Comparison of ENCODE assay signal across 1 cellular context in genomic region chr7:4957847-4958476, GRCh38.
TF ChIP-seq lines count a peak whose summit lies in the region.

No MANE protein-coding gene starts in this region.

TF ChIP-seq in GM23338, 12 proteins besides CTCF, POLR2A, EP300 and RAD21 (continued from another document):
- TF ChIP-seq ZNF462 (CRISPR knock-in tag; IDR thresholded peaks at IDR 0.05) (no peak), JUNB (IDR thresholded peaks at IDR 0.05; ENCODE audit: unreplicated experiment) (no peak), EZH2phosphoT487 (IDR thresholded peaks at IDR 0.05; ENCODE audit: unreplicated experiment) (no peak), NANOG (IDR thresholded peaks at IDR 0.05; ENCODE audit: borderline replicate concordance) (no peak), STAT1 (IDR thresholded peaks at IDR 0.05; ENCODE audit: unreplicated experiment) (no peak), EZH2 (IDR thresholded peaks at IDR 0.05; ENCODE audit: low read depth, unreplicated experiment) (no peak), REST (IDR thresholded peaks at IDR 0.05; ENCODE audit: unreplicated experiment) (no peak), POLR2AphosphoS5 (IDR thresholded peaks at IDR 0.05; ENCODE audit: low read depth) (no peak)
TF ChIP-seq in GM23338: peak in this region for 0.
